8 cellular contexts compared by ENCODE assay signal in the genomic region with DNA sequence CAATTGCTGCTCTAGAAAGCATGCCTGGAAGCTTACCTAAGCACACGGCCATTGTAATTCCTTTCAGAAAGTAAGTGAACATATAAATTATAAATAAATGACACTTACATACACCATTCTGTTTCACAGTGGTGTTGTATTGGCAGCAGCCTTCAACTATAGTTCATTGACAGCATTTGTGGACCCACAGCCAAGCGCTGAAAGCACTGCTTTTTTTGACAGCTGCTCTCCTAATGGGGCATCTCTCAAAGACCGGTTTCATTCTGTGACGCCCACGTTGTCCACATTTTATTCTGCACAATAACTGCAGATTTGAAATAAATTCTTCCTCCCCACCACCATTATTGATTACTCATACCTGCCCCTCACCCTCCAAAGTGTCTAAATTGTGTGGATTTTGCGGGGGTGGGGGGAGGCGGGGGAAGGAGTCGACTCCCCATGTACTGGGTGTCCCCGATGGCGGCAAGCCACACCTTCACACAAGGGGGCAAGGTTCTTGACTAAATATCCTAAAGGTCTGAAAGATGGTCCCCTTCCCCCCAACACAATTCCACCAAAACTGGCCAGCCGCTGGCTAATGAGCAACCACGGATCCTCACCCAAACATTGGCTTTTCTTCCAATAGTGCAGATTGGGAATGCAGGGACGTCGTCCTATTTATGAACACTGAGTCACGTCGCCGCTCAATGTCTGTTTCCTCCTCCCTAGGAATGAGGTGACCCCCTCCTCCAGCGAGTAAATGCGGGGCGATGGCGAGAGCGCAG. TPM values are rescaled to one million over a fixed set of nuclear protein-coding genes. Genes with fewer than 3 reads are reported as not detected.
DNase-seq lines count a peak whose midpoint lies in the region; ATAC-seq, FAIRE-seq and TF ChIP-seq lines count a peak whose summit lies in the region.

No MANE protein-coding gene starts in this region.

- H3K27me3 ChIP-seq in Caco-2 (replicated peaks; ENCODE audit: control insufficient read depth, insufficient read depth, low read length) (no peaks in the 10 kb centered on the region), MM.1S (replicated peaks; ENCODE audit: insufficient read depth, low read length) (no peaks in the 10 kb centered on the region), bronchial epithelial cell (ENCODE audit: control insufficient read depth, insufficient read depth, low read length) (peaks cover 2% of the 10 kb centered on the region), upper lobe of left lung (no peaks in the 10 kb centered on the region)

- H3K9me3 Mint-ChIP-seq in Caco-2 (ENCODE audit: unreplicated experiment): no peaks in the 10 kb centered on the region

- no peak overlapping the region for H3K27ac Mint-ChIP-seq in Caco-2 (ENCODE audit: unreplicated experiment)

- POLR2A ChIA-PET in Caco-2 (lab: Charles Lee): no interaction called here

- no peak for TF ChIP-seq EP300 in upper lobe of left lung (IDR thresholded peaks at IDR 0.05)

- no peaks in the 10 kb centered on the region; the same call in 1 of the 2 replicates for H3F3A ChIP-seq in MM.1S (ENCODE audit: insufficient read depth, low read length)

- no peak for TF ChIP-seq POLR2A in upper lobe of left lung (IDR thresholded peaks at IDR 0.05)

- H3K79me2 ChIP-seq in MM.1S (ENCODE audit: low read length): peaks cover 51% of the 10 kb centered on the region

- H3K4me1 Mint-ChIP-seq in Caco-2 (ENCODE audit: low read depth, unreplicated experiment): no peaks in the 10 kb centered on the region

- H3K27ac ChIP-seq in MM.1S (ENCODE audit: low read length) (no peak overlapping the region), mesodermal cell (ENCODE audit: low read depth, low read length, severe bottlenecking) (no peak overlapping the region), upper lobe of left lung (peak overlapping the region in 3 of 4 donors; percentile 80 to 93 (median 91))

- peak overlapping the region; percentile 72 for H3K4me2 ChIP-seq in MM.1S (ENCODE audit: low read depth, low read length)

- no peaks in the 10 kb centered on the region for H3K36me3 Mint-ChIP-seq in Caco-2 (ENCODE audit: insufficient read depth, unreplicated experiment)

- H4K20me1 ChIP-seq in MM.1S (ENCODE audit: insufficient read depth, low read length): no peaks in the 10 kb centered on the region

- intact Hi-C loops in Caco-2 (cut with micrococcal nuclease; ENCODE audit: unreplicated experiment): no loop called here

- TSS peak; percentile 40 for BruUV-seq in Caco-2 (replicated peaks; lab: Mats Ljungman, UMichigan)

- DNase-seq in Caco-2 (no peak), MM.1S (no peak), bronchial epithelial cell (ENCODE audit: low read depth) (peak; percentile 17), upper lobe of left lung (no peak), dedifferentiated amniotic fluid mesenchymal stem cell (ENCODE audit: extremely low spot score) (no peak), NCI-H2107 treated with DMSO at 0.1 percent for 48 hours (lab: John Stamatoyannopoulos, UW; ENCODE audit: unreplicated experiment) (no peak)
- DNase-seq in activated effector memory CD4-positive, alpha-beta T cell treated with Interleukin-2 at 50 U/mL for 16 hours: no peak

- no peaks in the 10 kb centered on the region for H3K9me3 ChIP-seq in Caco-2
- no peaks in the 10 kb centered on the region for H3K9me3 ChIP-seq in MM.1S (replicated peaks; ENCODE audit: insufficient read depth, low read length)
- no peaks in the 10 kb centered on the region for H3K9me3 ChIP-seq in mesodermal cell (ENCODE audit: control insufficient read depth, low read length)
- H3K9me3 ChIP-seq in upper lobe of left lung: no peaks in the 10 kb centered on the region

- peak overlapping the region; percentile 19; the same call in 1 of the 2 replicates for H3K9ac ChIP-seq in MM.1S (ENCODE audit: low read length)

- no peaks in the 10 kb centered on the region for H3K9me2 ChIP-seq in MM.1S (replicated peaks; ENCODE audit: insufficient read depth, low read length)

- H3K4me3 Mint-ChIP-seq in Caco-2 (ENCODE audit: unreplicated experiment): peak overlapping the region; percentile 88

- no peaks in the 10 kb centered on the region for H3K27me3 Mint-ChIP-seq in Caco-2 (ENCODE audit: insufficient read depth, unreplicated experiment)

- H3K36me3 ChIP-seq in Caco-2 (ENCODE audit: control insufficient read depth, insufficient read depth, low read length): no peaks in the 10 kb centered on the region
- no peaks in the 10 kb centered on the region for H3K36me3 ChIP-seq in MM.1S (replicated peaks; ENCODE audit: insufficient read depth, low read length)
- no peaks in the 10 kb centered on the region for H3K36me3 ChIP-seq in bronchial epithelial cell (ENCODE audit: control insufficient read depth, insufficient read depth, low read length)
- H3K36me3 ChIP-seq in mesodermal cell (ENCODE audit: control insufficient read depth, insufficient read depth, low read length): no peaks in the 10 kb centered on the region
- no peaks in the 10 kb centered on the region for H3K36me3 ChIP-seq in upper lobe of left lung

- H3K4me3 ChIP-seq in Caco-2 (ENCODE audit: low read depth, low read length) (peak overlapping the region; percentile 95), MM.1S (ENCODE audit: low read length) (peak overlapping the region; percentile 66), bronchial epithelial cell (ENCODE audit: low read depth, low read length) (peak overlapping the region; percentile 64), mesodermal cell (ENCODE audit: extremely low read depth, insufficient read depth, low read length, poor library complexity, severe bottlenecking) (peak overlapping the region; percentile 48), upper lobe of left lung (peak overlapping the region; percentile 63 to 96 (median 94))

- ATAC-seq in upper lobe of left lung (ENCODE audit: low FRiP score in 2 of 2): no peak

- H3K4me1 ChIP-seq in Caco-2 (peaks cover 13% of the 10 kb centered on the region), MM.1S (ENCODE audit: low read length) (peaks cover 10% of the 10 kb centered on the region), mesodermal cell (ENCODE audit: control insufficient read depth, insufficient read depth, low read length, poor library complexity, severe bottlenecking) (peaks cover 4% of the 10 kb centered on the region), upper lobe of left lung (peaks cover 16 to 30% (median 20%) of the 10 kb centered on the region in 4 donors)

- FAIRE-seq in bronchial epithelial cell (lab: Jason Lieb, UNC): no peak

- CTCF ChIA-PET in Caco-2 (lab: Charles Lee): interaction anchor here (3.1 kb wide), 1 partner anchor 11 kb away, joined by 8 read pairs; no protein-coding TSS in a partner anchor

- WGBS in mesodermal cell (ENCODE audit: insufficient coverage in 2 of 2), 2 experiments: 19 to 45% methylated on average over 8 to 18 of the region's 22 CpGs
- 17 to 25% methylated on average over 17 to 22 of the region's 22 CpGs for WGBS in upper lobe of left lung, 2 donors

- no peak for TF ChIP-seq CTCF in Caco-2 (IDR thresholded peaks at IDR 0.05; ENCODE audit: insufficient read depth in 1 of 2, low read depth in 1 of 2, low read length in 1 of 2, severe bottlenecking in 1 of 2, unreplicated experiment in 1 of 2)
- TF ChIP-seq CTCF in MM.1S (IDR thresholded peaks at IDR 0.05; ENCODE audit: low read length): no peak
- no peak for TF ChIP-seq CTCF in bronchial epithelial cell (IDR thresholded peaks at IDR 0.05; ENCODE audit: insufficient read depth, low read length, severe bottlenecking)
- TF ChIP-seq CTCF in upper lobe of left lung (IDR thresholded peaks at IDR 0.05): no peak

- H2AFZ ChIP-seq in MM.1S (ENCODE audit: low read length): peak overlapping the region; percentile 40

RNA-seq across cellular contexts. Expression of a gene that starts 1.1 kb away (rescaled TPM):
- total RNA-seq in Caco-2 (2022): 27.0 and 29.4 TPM in 2 replicates
- total RNA-seq in bronchial epithelial cell: 22.1 and 88.8 TPM in 2 replicates
- polyA plus RNA-seq in mesodermal cell (2013, experiment 1 of 2): 21.7 TPM
- polyA plus RNA-seq in mesodermal cell (2013, experiment 2 of 2): 21.4 TPM
- 10 to 100 TPM; 24.7 to 36.2 (median 29.4) TPM for total RNA-seq in upper lobe of left lung

RNA-seq across cellular contexts. Expression of a gene that starts 54.9 kb away (rescaled TPM):
- total RNA-seq in Caco-2 (2022) (not detected in 2 replicates), bronchial epithelial cell (0.26 TPM in 1 of 2 replicates, not detected in the other), upper lobe of left lung (10 to 100 TPM in 4 of 6 donors, 1 to 10 TPM in 2; 6.2 to 42.6 (median 13.8) TPM)
- polyA plus RNA-seq in mesodermal cell (2013, experiment 1 of 2): 3.4 TPM
- 1.6 TPM for polyA plus RNA-seq in mesodermal cell (2013, experiment 2 of 2)

Comparison
In these comparisons a context has a peak if more than half of its experiments do, and no peak if none do; other contexts are left out.
1. H3K27ac ChIP-seq: peak in upper lobe of left lung (3 of 4); none in MM.1S (single experiment) and mesodermal cell (single experiment).
2. Peak in every context shown above with its lines, with median percentiles within 50 percentile points of each other: H3K4me3 ChIP-seq.